ENCODE assay signal across 20 cellular contexts in genomic region chr13:23574421-23574820, GRCh38. TPM values are rescaled to one million over a fixed set of nuclear protein-coding genes. Genes with fewer than 3 reads are reported as not detected.
A peak's percentile ranks its signal among the peaks of the same experiment; 100 is the strongest.
DNase-seq lines count a peak whose midpoint lies in the region; ATAC-seq, FAIRE-seq and TF ChIP-seq lines count a peak whose summit lies in the region.
"Had no signal": no experiment of that assay in that cellular context is flagged by ENCODE, and none has a peak within 500 bp of the region (broad histone marks: within the 10 kb centered on the region; RNA-seq: fewer than 3 reads in every experiment).

No MANE protein-coding gene starts in this region.

- DNase-seq in HepG2 (ENCODE audit: low spot score) (no peak), right lobe of liver (no peak), SK-MEL-5 (ENCODE audit: low read depth, low spot score) (peak; percentile 51), nephron progenitor cell (no peak), T-helper 1 cell (no peak), suprapubic skin (ENCODE audit: low spot score in 2 of 2) (no peak)
- DNase-seq in activated naive CD8-positive, alpha-beta T cell treated with anti-CD3 and anti-CD28 coated beads for 36 hours: no peak
- DNase-seq: BE2C, DMS79, H7, Kasumi-1, NCI-H1417, NCI-H1694 treated with DMSO at 0.1 percent for 48 hours, NCI-H2081 treated with DMSO at 0.1 percent for 48 hours, NCI-H2171 treated with DMSO at 0.1 percent for 48 hours, NCI-H748 treated with DMSO at 0.1 percent for 48 hours, Peyer's patch had no signal

- FAIRE-seq in HepG2 (lab: Jason Lieb, UNC): no peak
- FAIRE-seq: A549, D721Med had no signal

- H3K27me3 ChIP-seq in HepG2 (ENCODE audit: control insufficient read depth in 1 of 2, insufficient read depth in 2 of 2, low read length in 2 of 2) (no peaks in the 10 kb centered on the region), right lobe of liver (peaks cover 0 to 2% of the 10 kb centered on the region in 2 donors), suprapubic skin (no peaks in the 10 kb centered on the region)
- H3K27me3 ChIP-seq: Peyer's patch had no signal

- H3K9me3 ChIP-seq in HepG2 (ENCODE audit: low read length): no peaks in the 10 kb centered on the region
- no peaks in the 10 kb centered on the region for H3K9me3 ChIP-seq in right lobe of liver
- no peaks in the 10 kb centered on the region for H3K9me3 ChIP-seq in suprapubic skin
- H3K9me3 ChIP-seq: A549, Peyer's patch had no signal

- no peak overlapping the region for H3K9ac ChIP-seq in HepG2 (ENCODE audit: insufficient read depth, low read depth, low read length)

- no peak for TF ChIP-seq RAD21 in HepG2 (CRISPR knock-in tag; IDR thresholded peaks at IDR 0.05)

- 54% methylated on average over 2 of the region's 2 CpGs for WGBS in HepG2 (ENCODE audit: low lambda C conversion rate)
- 20% methylated on average over 1 of the region's 2 CpGs for WGBS in right lobe of liver (ENCODE audit: insufficient coverage, low coverage, low lambda C conversion rate, missing lambda C conversion rate)
- 50% methylated on average over 2 of the region's 2 CpGs for WGBS in suprapubic skin

- H3K4me1 Mint-ChIP-seq in nephron progenitor cell: peaks cover 57% of the 10 kb centered on the region
- peaks cover 14% of the 10 kb centered on the region for H3K4me1 Mint-ChIP-seq in activated naive CD8-positive, alpha-beta T cell treated with anti-CD3 and anti-CD28 coated beads for 36 hours

- no TSS peak for BruUV-seq in HepG2 (replicated peaks; lab: Mats Ljungman, UMichigan)

- H3K27ac Mint-ChIP-seq in nephron progenitor cell: peak overlapping the region; percentile 60
- H3K27ac Mint-ChIP-seq in activated naive CD8-positive, alpha-beta T cell treated with anti-CD3 and anti-CD28 coated beads for 36 hours: no peak overlapping the region

- H3K9me3 Mint-ChIP-seq in nephron progenitor cell: no peaks in the 10 kb centered on the region
- no peaks in the 10 kb centered on the region for H3K9me3 Mint-ChIP-seq in activated naive CD8-positive, alpha-beta T cell treated with anti-CD3 and anti-CD28 coated beads for 36 hours

- H4K20me1 ChIP-seq in HepG2 (ENCODE audit: insufficient read depth, low read length): no peaks in the 10 kb centered on the region; the same call in 1 of the 2 replicates

- TF ChIP-seq CTCF in HepG2 (CRISPR knock-in tag; IDR thresholded peaks at IDR 0.05) (no peak), right lobe of liver (IDR thresholded peaks at IDR 0.05) (no peak), nephron progenitor cell (IDR thresholded peaks at IDR 0.05) (no peak), suprapubic skin (IDR thresholded peaks at IDR 0.05) (no peak)

- peaks cover 28% of the 10 kb centered on the region for H3K36me3 Mint-ChIP-seq in nephron progenitor cell (ENCODE audit: low read depth)
- no peaks in the 10 kb centered on the region for H3K36me3 Mint-ChIP-seq in activated naive CD8-positive, alpha-beta T cell treated with anti-CD3 and anti-CD28 coated beads for 36 hours

- CTCF ChIA-PET in HepG2 (lab: Yijun Ruan, JAX; ENCODE audit: low intra/inter-chr PET ratio, low total read pairs): no interaction called here

- no peak for TF ChIP-seq POLR2A in HepG2 (IDR thresholded peaks at IDR 0.05; ENCODE audit: insufficient read depth in 1 of 2, low read depth in 2 of 2, low read length in 2 of 2)
- no peak for TF ChIP-seq POLR2A in right lobe of liver (IDR thresholded peaks at IDR 0.05)
- TF ChIP-seq POLR2A in suprapubic skin (IDR thresholded peaks at IDR 0.05): no peak

- H3K27ac ChIP-seq in HepG2 (ENCODE audit: extremely low read length, insufficient read depth, low read length): no peak overlapping the region
- H3K27ac ChIP-seq in right lobe of liver: no peak overlapping the region
- no peak overlapping the region for H3K27ac ChIP-seq in suprapubic skin
- H3K27ac ChIP-seq: A549, Peyer's patch had no signal

- H3K4me3 Mint-ChIP-seq in nephron progenitor cell: peak overlapping the region; percentile 99
- H3K4me3 Mint-ChIP-seq in activated naive CD8-positive, alpha-beta T cell treated with anti-CD3 and anti-CD28 coated beads for 36 hours: no peak overlapping the region

- no peak overlapping the region; a peak in 1 of 6 replicates for H3K4me3 ChIP-seq in HepG2 (replicated peaks in 1 of 3; ENCODE audit: insufficient read depth in 1 of 3, low read depth in 2 of 3, low read length in 3 of 3)
- H3K4me3 ChIP-seq in right lobe of liver: no peak overlapping the region
- H3K4me3 ChIP-seq in suprapubic skin: no peak overlapping the region
- H3K4me3 ChIP-seq: A549, Peyer's patch had no signal

- intact Hi-C loops in HepG2 (cut with micrococcal nuclease; ENCODE audit: unreplicated experiment): loop anchor here (5.0 kb wide), 2 partner anchors 53 to 298 kb away; no protein-coding TSS in a partner anchor
- intact Hi-C loops in right lobe of liver (cut with DNase I): no loop called here

- no peaks in the 10 kb centered on the region for H3K27me3 Mint-ChIP-seq in nephron progenitor cell (ENCODE audit: low read depth, poor library complexity)
- H3K27me3 Mint-ChIP-seq in activated naive CD8-positive, alpha-beta T cell treated with anti-CD3 and anti-CD28 coated beads for 36 hours: peaks cover 67% of the 10 kb centered on the region

- H3K36me3 ChIP-seq in HepG2 (replicated peaks in 1 of 2; ENCODE audit: control insufficient read depth in 1 of 2, insufficient read depth in 2 of 2, low read length in 2 of 2): peaks cover 0 to 3% of the 10 kb centered on the region in 2 experiments; a peak in 3 of 5 replicates
- no peaks in the 10 kb centered on the region for H3K36me3 ChIP-seq in right lobe of liver
- H3K36me3 ChIP-seq in suprapubic skin: no peaks in the 10 kb centered on the region
- H3K36me3 ChIP-seq: BE2C, Peyer's patch had no signal

- peak overlapping the region; percentile 38 for H3K4me2 ChIP-seq in HepG2 (ENCODE audit: low read depth, low read length)
- H3K4me2 ChIP-seq: A549 had no signal

- in situ Hi-C loops in HepG2 (cut with HindIII; ENCODE audit: extremely low pct_ligation_motif_present, low pct_unique_long_range_greater_than_20kb) (no loop called here), SK-MEL-5 (cut with HindIII; ENCODE audit: low pct_unique_long_range_greater_than_20kb, low sequenced_read_pairs) (no loop called here)

- POLR2A ChIA-PET in HepG2 (lab: Yijun Ruan, JAX): interaction anchor here (1.2 kb wide), 1 partner anchor 41 kb away, joined by 4 read pairs; no protein-coding TSS in a partner anchor

- no peak for TF ChIP-seq EP300 in HepG2 (IDR thresholded peaks at IDR 0.05; ENCODE audit: low read depth in 2 of 2, low read length in 2 of 2)
- TF ChIP-seq EP300 in HepG2 (CRISPR knock-in tag; IDR thresholded peaks at IDR 0.05; ENCODE audit: borderline replicate concordance): no peak
- TF ChIP-seq EP300 in suprapubic skin (IDR thresholded peaks at IDR 0.05): no peak

- no peak overlapping the region for H2AFZ ChIP-seq in HepG2 (ENCODE audit: low read length)

- H3K79me2 ChIP-seq in HepG2 (ENCODE audit: insufficient read depth, low read length): peaks cover 68% of the 10 kb centered on the region

- no peak for ATAC-seq in HepG2
- ATAC-seq in right lobe of liver: no peak
- ATAC-seq: A549 had no signal

- H3K4me1 ChIP-seq in HepG2 (ENCODE audit: insufficient read depth, low read length) (peaks cover 70% of the 10 kb centered on the region), right lobe of liver (peaks cover 0 to 2% (median 0%) of the 10 kb centered on the region in 4 donors), suprapubic skin (peaks cover 31% of the 10 kb centered on the region)

TF ChIP-seq in HepG2, 621 proteins besides CTCF, POLR2A, EP300 and RAD21:
- TF ChIP-seq RBFOX2 (IDR thresholded peaks at IDR 0.05; ENCODE audit: low read depth, low read length): peak; percentile 41; the same call in 1 of the 2 replicates
- TF ChIP-seq KDM2A (CRISPR knock-in tag; IDR thresholded peaks at IDR 0.05; ENCODE audit: borderline replicate concordance, low read depth): no peak

RNA-seq across cellular contexts. Expression of gene TNFRSF19, which starts 4.2 kb away (rescaled TPM):
- total RNA-seq in HepG2 (2016; rRNA removed; fragmentation: Illumina TruSeq; extraction: Trizol) (47.7 and 77.7 TPM in 2 replicates), right lobe of liver (under 1 TPM in 5 of 6 experiments, not detected in 1; 0.06 to 0.37 (median 0.29) TPM), suprapubic skin (100 to 1,000 TPM in 1 of 4 donors, 10 to 100 TPM in 3; 74.6 to 100 (median 78.5) TPM)
- 7.7 and 8.2 TPM in 2 replicates for total RNA-seq in HepG2 (2016; cell fraction: cytosol; rRNA removed; fragmentation: Illumina TruSeq; extraction: Trizol; ENCODE audit: low read depth)
- total RNA-seq in HepG2 (2016; cell fraction: insoluble cytoplasmic fraction; rRNA removed; fragmentation: Illumina TruSeq; extraction: Trizol): 48.1 and 76.8 TPM in 2 replicates
- 25.2 and 27.9 TPM in 2 replicates for total RNA-seq in HepG2 (2016; cell fraction: membrane; rRNA removed; fragmentation: Illumina TruSeq; extraction: Trizol)
- 84.2 and 94.2 TPM in 2 replicates for total RNA-seq in HepG2 (2016; cell fraction: nucleus; rRNA removed; fragmentation: Illumina TruSeq; extraction: Trizol)
- polyA plus RNA-seq in HepG2 (2011; rRNA removed): 38.9 and 75.3 TPM in 2 replicates
- 37.4 and 45.8 TPM in 2 replicates for polyA plus RNA-seq in HepG2 (2011; cell fraction: cytosol; rRNA removed)
- polyA plus RNA-seq in HepG2 (2011; cell fraction: nucleus; rRNA removed): 30.8 and 50.6 TPM in 2 replicates
- polyA plus RNA-seq in HepG2 (2012): 25.9 and 27.9 TPM in 2 replicates
- 2.9 TPM in 2 replicates for polyA plus RNA-seq in HepG2 (2016; cell fraction: cytosol; fragmentation: Illumina TruSeq; extraction: Trizol; ENCODE audit: low read depth)
- polyA plus RNA-seq in HepG2 (2016; cell fraction: insoluble cytoplasmic fraction; fragmentation: Illumina TruSeq; extraction: Trizol; ENCODE audit: low read depth): 35.7 and 36.2 TPM in 2 replicates
- polyA plus RNA-seq in HepG2 (2016; cell fraction: membrane; fragmentation: Illumina TruSeq; extraction: Trizol; ENCODE audit: low read depth): 9.9 and 10.1 TPM in 2 replicates
- 95.3 and 95.9 TPM in 2 replicates for polyA plus RNA-seq in HepG2 (2016; cell fraction: nucleus; fragmentation: Illumina TruSeq; extraction: Trizol; ENCODE audit: insufficient read depth, low read depth)
- polyA minus RNA-seq in HepG2 (2011; rRNA and poly(A)+ RNA removed; ENCODE audit: low replicate concordance): 0.05 and 162 TPM in 2 replicates
- polyA minus RNA-seq in HepG2 (2011; cell fraction: cytosol; rRNA and poly(A)+ RNA removed): 40.8 and 64.9 TPM in 2 replicates
- 47.0 and 73.8 TPM in 2 replicates for polyA minus RNA-seq in HepG2 (2011; cell fraction: nucleus; rRNA and poly(A)+ RNA removed)
- total RNA-seq in SK-MEL-5 (2014; rRNA removed; shearing (Covaris generic)): 128 and 130 TPM in 2 replicates
- polyA plus RNA-seq in SK-MEL-5 (2015; cell fraction: cytosol; rRNA removed): 143 and 197 TPM in 2 replicates
- polyA plus RNA-seq in SK-MEL-5 (2015; cell fraction: nucleus; rRNA removed): 194 and 211 TPM in 2 replicates
- under 1 TPM; 0.06 to 0.08 TPM for total RNA-seq in activated naive CD8-positive, alpha-beta T cell treated with anti-CD3 and anti-CD28 coated beads for 36 hours
- total RNA-seq: MCF 10A had no signal

Comparison
In these comparisons a context has a peak if more than half of its experiments do, and no peak if none do; other contexts are left out.
1. RNA of gene TNFRSF19, which starts 4.2 kb away (total RNA-seq): 128 to 130 TPM in SK-MEL-5, 74.6 to 100 TPM in suprapubic skin and 7.7 to 94.2 TPM in HepG2; 0.06 to 0.37 TPM in right lobe of liver and 0.06 to 0.08 TPM in activated naive CD8-positive, alpha-beta T cell treated with anti-CD3 and anti-CD28 coated beads for 36 hours; every median in the first group is over 4 times any median in the second.